Comparison of ENCODE assay signal across 8 cellular contexts in the genomic region with DNA sequence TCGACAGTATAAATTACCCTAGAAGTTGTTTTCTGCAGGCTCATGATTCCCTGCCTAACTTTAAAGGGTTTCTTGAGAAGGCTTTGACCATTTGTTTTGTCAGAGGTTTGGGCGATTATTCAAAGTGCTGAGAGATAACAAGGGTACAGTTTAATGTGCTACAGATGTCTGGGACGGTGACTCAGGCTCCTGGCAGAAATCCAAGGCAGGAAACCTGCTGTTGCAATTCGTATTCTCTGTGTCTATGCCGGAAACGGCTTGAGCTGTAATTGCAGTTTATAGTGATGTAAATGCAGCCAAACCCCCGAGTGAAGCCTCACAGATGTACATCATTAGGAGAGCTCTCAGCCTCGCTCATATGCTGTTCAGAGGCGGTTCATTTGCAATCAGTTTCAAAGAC.
DNase-seq lines count a peak whose midpoint lies in the region; ATAC-seq and TF ChIP-seq lines count a peak whose summit lies in the region.

No MANE protein-coding gene starts in this region.

- no peaks in the 10 kb centered on the region for H3K79me2 ChIP-seq in GM23248 (ENCODE audit: insufficient read depth)

- intact Hi-C loops in naive thymus-derived CD4-positive, alpha-beta T cell (cut with micrococcal nuclease), result no loop called here
- intact Hi-C loops in aorta (cut with DNase I), result no loop called here

- H3K27me3 ChIP-seq in AG04450 (ENCODE audit: control insufficient read depth, insufficient read depth, low read length) (no peaks in the 10 kb centered on the region), GM23248 (replicated peaks; ENCODE audit: insufficient read depth) (no peaks in the 10 kb centered on the region), aorta (ENCODE audit: control insufficient read depth in 1 of 2, insufficient read depth in 2 of 2, low read length in 1 of 2) (no peaks in the 10 kb centered on the region)
- no peaks in the 10 kb centered on the region for H3K27me3 ChIP-seq in naive thymus-derived CD4-positive, alpha-beta T cell (ENCODE audit: control insufficient read depth in 2 of 2, insufficient read depth in 2 of 2, low read length in 2 of 2)

- H3K4me1 ChIP-seq in GM23248 (ENCODE audit: insufficient read depth) (peaks cover 12% of the 10 kb centered on the region), aorta (ENCODE audit: control insufficient read depth in 1 of 2, insufficient read depth in 2 of 2, low read length in 2 of 2) (no peaks in the 10 kb centered on the region)
- H3K4me1 ChIP-seq in naive thymus-derived CD4-positive, alpha-beta T cell (ENCODE audit: control insufficient read depth in 2 of 2, insufficient read depth in 2 of 2, low read length in 2 of 2), result no peaks in the 10 kb centered on the region

- H3K36me3 Mint-ChIP-seq in naive thymus-derived CD4-positive, alpha-beta T cell, result no peaks in the 10 kb centered on the region

- no peaks in the 10 kb centered on the region for H4K20me1 ChIP-seq in GM23248 (ENCODE audit: insufficient read depth)

- DNase-seq in AG04450 (ENCODE audit: low read depth, low spot score) (peak; percentile 69), GM23248 (peak; percentile 95), NCI-H1694 treated with DMSO at 0.1 percent for 48 hours (lab: John Stamatoyannopoulos, UW) (peak; percentile 87), T1000 (lab: John Stamatoyannopoulos, UW) (peak; percentile 83), epithelial cell of prostate (ENCODE audit: low read depth, low spot score) (peak; percentile 57), aorta (peak; percentile 80 to 88)
- DNase-seq in naive thymus-derived CD4-positive, alpha-beta T cell, result no peak

- H3K9ac ChIP-seq in GM23248, result no peak overlapping the region

- peaks cover 8% of the 10 kb centered on the region for H3F3A ChIP-seq in GM23248 (ENCODE audit: insufficient read depth)

- peak; percentile 71 for ATAC-seq in naive thymus-derived CD4-positive, alpha-beta T cell
- ATAC-seq in aorta (ENCODE audit: low FRiP score) (peak; percentile 62), HG03521 (IDR thresholded peaks at IDR 0.05; ENCODE audit: unreplicated experiment) (no peak)

- CTCF ChIA-PET in AG04450 (lab: Charles Lee), result interaction anchor here (0.6 to 3.0 kb wide), 4 partner anchors 9 to 1897 kb away, joined by 3 to 13 read pairs (median 4); partner anchors contain the start of gene C3orf49
- CTCF ChIA-PET in naive thymus-derived CD4-positive, alpha-beta T cell (lab: Charles Lee), result no interaction called here

- H3K9me2 ChIP-seq in GM23248 (ENCODE audit: insufficient read depth), result no peaks in the 10 kb centered on the region

- H3K4me3 Mint-ChIP-seq in naive thymus-derived CD4-positive, alpha-beta T cell, result no peak overlapping the region

- H3K27me3 Mint-ChIP-seq in naive thymus-derived CD4-positive, alpha-beta T cell, result peaks cover 7 to 19% (median 12%) of the 10 kb centered on the region in 5 donors

- H3K36me3 ChIP-seq in GM23248 (ENCODE audit: low read depth), result no peaks in the 10 kb centered on the region
- no peaks in the 10 kb centered on the region for H3K36me3 ChIP-seq in naive thymus-derived CD4-positive, alpha-beta T cell (ENCODE audit: control insufficient read depth in 2 of 3, insufficient read depth in 3 of 3, low read length in 3 of 3)
- H3K36me3 ChIP-seq in aorta (ENCODE audit: control insufficient read depth in 1 of 2, insufficient read depth in 2 of 2, low read length in 1 of 2), result no peaks in the 10 kb centered on the region

- H3K4me3 ChIP-seq in AG04450 (ENCODE audit: low read depth, low read length), result no peak overlapping the region
- H3K4me3 ChIP-seq in GM23248, result peak overlapping the region; percentile 27; the same call in 1 of the 2 replicates
- no peak overlapping the region for H3K4me3 ChIP-seq in naive thymus-derived CD4-positive, alpha-beta T cell (ENCODE audit: low read length)
- no peak overlapping the region for H3K4me3 ChIP-seq in aorta (ENCODE audit: low read length in 2 of 2)

- H3K9me3 Mint-ChIP-seq in naive thymus-derived CD4-positive, alpha-beta T cell, result peaks cover 0 to 8% (median 2%) of the 10 kb centered on the region in 11 donors

- no peaks in the 10 kb centered on the region for H3K4me1 Mint-ChIP-seq in naive thymus-derived CD4-positive, alpha-beta T cell

- no peaks in the 10 kb centered on the region for H3K9me3 ChIP-seq in AG04450 (ENCODE audit: control insufficient read depth, insufficient read depth, low read length)
- no peaks in the 10 kb centered on the region for H3K9me3 ChIP-seq in GM23248 (ENCODE audit: low read depth)
- no peaks in the 10 kb centered on the region for H3K9me3 ChIP-seq in naive thymus-derived CD4-positive, alpha-beta T cell (ENCODE audit: control insufficient read depth in 2 of 3, low read length in 3 of 3)
- no peaks in the 10 kb centered on the region for H3K9me3 ChIP-seq in aorta (ENCODE audit: control insufficient read depth, low read length)

- no peak for TF ChIP-seq CTCF in AG04450 (IDR thresholded peaks at IDR 0.05; ENCODE audit: low read depth, low read length)

- POLR2A ChIA-PET in AG04450 (lab: Yijun Ruan, JAX), result no interaction called here
- POLR2A ChIA-PET in naive thymus-derived CD4-positive, alpha-beta T cell (lab: Charles Lee), result no interaction called here

- H3K27ac ChIP-seq in AG04450 (ENCODE audit: low read depth, low read length) (no peak overlapping the region), GM23248 (0 out of 2 replicates have a peak overlapping the region, but pooled peaks have one; percentile 3), epithelial cell of prostate (peak overlapping the region; percentile 39), aorta (ENCODE audit: low read depth in 1 of 2, low read length in 2 of 2) (no peak overlapping the region)
- H3K27ac ChIP-seq in naive thymus-derived CD4-positive, alpha-beta T cell (ENCODE audit: low read depth, low read length), result no peak overlapping the region

- no peak overlapping the region for H2AFZ ChIP-seq in GM23248

- 0% methylated on average over 9 of the region's 9 CpGs for WGBS in GM23248 (ENCODE audit: low coverage in 1 of 2, low lambda C conversion rate in 2 of 2, missing lambda C conversion rate in 2 of 2), 2 experiments
- 0 to 2% methylated on average over 9 of the region's 9 CpGs for WGBS in aorta, 2 donors

- H3K4me2 ChIP-seq in GM23248 (ENCODE audit: unreplicated experiment), result peak overlapping the region; percentile 75

- in situ Hi-C loops in GM23248 (cut with MboI), result no loop called here

- H3K27ac Mint-ChIP-seq in naive thymus-derived CD4-positive, alpha-beta T cell, result no peak overlapping the region

Comparison
In these comparisons a context has a peak if more than half of its experiments do, and no peak if none do; other contexts are left out.
1. DNase-seq: peak in AG04450 (single experiment), GM23248 (single experiment), NCI-H1694 treated with DMSO at 0.1 percent for 48 hours (single experiment), T1000 (single experiment), epithelial cell of prostate (single experiment) and aorta (2 of 2); none in naive thymus-derived CD4-positive, alpha-beta T cell (0 of 9).
2. H3K27ac ChIP-seq: peak in GM23248 (single experiment) and epithelial cell of prostate (single experiment); none in AG04450 (single experiment), naive thymus-derived CD4-positive, alpha-beta T cell (single experiment) and aorta (0 of 2).